16 cellular contexts compared by ENCODE assay signal in the genomic region with DNA sequence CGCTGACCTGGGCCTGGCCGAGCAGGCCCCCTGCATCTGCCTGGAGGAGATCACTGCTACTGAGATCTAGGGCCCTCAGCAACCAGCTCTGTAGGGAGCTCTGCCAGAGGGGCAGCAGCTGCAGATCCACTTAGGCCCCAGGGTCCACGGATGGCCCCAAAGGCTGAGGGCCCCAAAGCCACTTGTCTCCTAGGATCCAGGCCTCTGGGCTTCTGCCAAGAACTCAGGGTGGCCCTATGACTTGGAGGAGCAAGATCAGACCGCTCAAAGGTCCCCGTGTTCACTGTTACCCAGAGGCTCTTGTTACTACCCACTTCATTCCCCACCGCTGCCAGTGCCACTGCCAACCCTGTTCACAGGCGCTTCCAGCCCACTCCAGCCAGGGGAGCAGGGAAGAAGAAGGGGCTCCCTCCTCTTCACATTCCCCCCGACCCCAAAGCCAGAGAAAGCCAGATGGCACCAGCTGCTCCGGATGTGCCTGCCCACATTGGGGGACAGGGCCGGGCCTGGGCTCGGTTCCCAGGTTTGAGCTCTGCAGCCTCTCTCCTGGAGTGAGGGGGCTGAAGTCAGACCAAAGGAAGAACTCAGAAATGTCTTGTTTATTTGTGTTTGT. TPM values are rescaled to one million over a fixed set of nuclear protein-coding genes. Genes with fewer than 3 reads are reported as not detected.
DNase-seq lines count a peak whose midpoint lies in the region; ATAC-seq, FAIRE-seq and TF ChIP-seq lines count a peak whose summit lies in the region.
"Had no signal": no experiment of that assay in that cellular context is flagged by ENCODE, and none has a peak within 500 bp of the region (broad histone marks: within the 10 kb centered on the region; RNA-seq: fewer than 3 reads in every experiment).

No MANE protein-coding gene starts in this region.

- H4K20me1 ChIP-seq in GM23248 (ENCODE audit: insufficient read depth) (no peaks in the 10 kb centered on the region), hepatocyte (ENCODE audit: insufficient read depth, poor library complexity, severe bottlenecking) (peaks cover 3% of the 10 kb centered on the region)

- in situ Hi-C loops in GM23248 (cut with MboI), result no loop called here
- in situ Hi-C loops in KBM-7 (cut with MboI; ENCODE audit: low pct_unique_long_range_greater_than_20kb, low sequenced_read_pairs), result no loop called here

- no peak for TF ChIP-seq CTCF in ascending aorta (IDR thresholded peaks at IDR 0.05)
- TF ChIP-seq CTCF in hepatocyte (IDR thresholded peaks at IDR 0.05; ENCODE audit: poor library complexity), result no peak

- no peak overlapping the region for H3K4me3 ChIP-seq in GM23248
- no peak overlapping the region for H3K4me3 ChIP-seq in ascending aorta
- no peak overlapping the region for H3K4me3 ChIP-seq in hepatocyte
- H3K4me3 ChIP-seq in skeletal muscle satellite cell (ENCODE audit: low read length), result no peak overlapping the region
- H3K4me3 ChIP-seq: lung had no signal

- intact Hi-C loops in ascending aorta (cut with DNase I), result loop anchor here (10.0 kb wide), 1 partner anchor 1638 kb away; the partner anchor contains the start of gene TRIM8

- H3K36me3 ChIP-seq in GM23248 (ENCODE audit: low read depth) (peaks cover 23% of the 10 kb centered on the region), ascending aorta (peaks cover 50 to 52% of the 10 kb centered on the region in 2 donors), hepatocyte (replicated peaks; ENCODE audit: insufficient read depth, low read depth) (no peaks in the 10 kb centered on the region), skeletal muscle satellite cell (ENCODE audit: insufficient read depth, low read length) (peaks cover 54% of the 10 kb centered on the region)

- H3K27me3 ChIP-seq in GM23248 (replicated peaks; ENCODE audit: insufficient read depth), result no peaks in the 10 kb centered on the region
- no peaks in the 10 kb centered on the region for H3K27me3 ChIP-seq in ascending aorta
- H3K27me3 ChIP-seq in hepatocyte, result no peaks in the 10 kb centered on the region
- H3K27me3 ChIP-seq in skeletal muscle satellite cell (ENCODE audit: control insufficient read depth, insufficient read depth, low read length), result no peaks in the 10 kb centered on the region

- ATAC-seq in HG02938 (IDR thresholded peaks at IDR 0.05; ENCODE audit: unreplicated experiment), result no peak
- ATAC-seq: stimulated activated naive CD8-positive, alpha-beta T cell treated with anti-CD3 and anti-CD28 coated beads, Interleukin-15, Interleukin-2, amounts not matched to agents 100 U/mL and 50 U/mL, for 24 hours had no signal

- H3K4me1 ChIP-seq in GM23248 (ENCODE audit: insufficient read depth) (0 out of 2 replicates have a peak, but pooled peaks cover 2% of the 10 kb centered on the region), ascending aorta (peaks cover 5 to 9% of the 10 kb centered on the region in 2 donors), hepatocyte (ENCODE audit: insufficient read depth) (no peaks in the 10 kb centered on the region), skeletal muscle satellite cell (ENCODE audit: control insufficient read depth, insufficient read depth, low read length) (peaks cover 27% of the 10 kb centered on the region)

- H3K9me3 ChIP-seq in GM23248 (ENCODE audit: low read depth), result no peaks in the 10 kb centered on the region
- H3K9me3 ChIP-seq in ascending aorta, result no peaks in the 10 kb centered on the region
- H3K9me3 ChIP-seq in hepatocyte (ENCODE audit: low read depth), result no peaks in the 10 kb centered on the region
- H3K9me3 ChIP-seq in skeletal muscle satellite cell (replicated peaks; ENCODE audit: low read length), result no peaks in the 10 kb centered on the region

- H3K9me2 ChIP-seq in GM23248 (ENCODE audit: insufficient read depth) (no peaks in the 10 kb centered on the region), hepatocyte (replicated peaks; ENCODE audit: insufficient read depth) (no peaks in the 10 kb centered on the region)

- peak overlapping the region; percentile 21; the same call in 1 of the 2 replicates for H3K9ac ChIP-seq in GM23248
- peak overlapping the region; percentile 14 for H3K9ac ChIP-seq in skeletal muscle satellite cell (ENCODE audit: low read depth, low read length)

- TF ChIP-seq POLR2A in H54 (IDR thresholded peaks at IDR 0.05; ENCODE audit: low read depth, low read length), result no peak

- H3F3A ChIP-seq in GM23248 (ENCODE audit: insufficient read depth), result 0 out of 2 replicates have a peak, but pooled peaks cover under 1% of the 10 kb centered on the region

- no peak overlapping the region for H3K27ac ChIP-seq in GM23248
- H3K27ac ChIP-seq in ascending aorta, result peak overlapping the region; percentile 39 to 53
- H3K27ac ChIP-seq in hepatocyte, result peak overlapping the region; percentile 20
- H3K27ac ChIP-seq: C4-2B had no signal

- WGBS in GM23248 (ENCODE audit: low coverage in 1 of 2, low lambda C conversion rate in 2 of 2, missing lambda C conversion rate in 2 of 2), 2 experiments, result 50 to 69% methylated on average over 11 of the region's 11 CpGs
- WGBS in hepatocyte (ENCODE audit: low lambda C conversion rate, missing lambda C conversion rate), result 90% methylated on average over 11 of the region's 11 CpGs

- DNase-seq in GM23248 (no peak), ascending aorta (ENCODE audit: low spot score in 2 of 2) (no peak), hepatocyte (ENCODE audit: low spot score) (no peak), H54 (ENCODE audit: insufficient read length, low spot score) (no peak), KBM-7 (no peak)
- no peak for DNase-seq in activated CD4-positive, alpha-beta T cell treated with anti-CD3 and anti-CD28 coated beads for 48 hours
- DNase-seq: activated T-cell treated with anti-CD3 and anti-CD28 coated beads, Interleukin-2, amount 50 U/mL, for 24 hours; effector CD4-positive, alpha-beta T cell; NCI-H2029 treated with DMSO at 0.1 percent for 48 hours; stimulated activated naive CD8-positive, alpha-beta T cell treated with anti-CD3 and anti-CD28 coated beads, Interleukin-15, Interleukin-2, amounts not matched to agents 100 U/mL and 50 U/mL, for 24 hours; SW 1271 had no signal

- no peak overlapping the region for H3K4me2 ChIP-seq in GM23248 (ENCODE audit: unreplicated experiment)
- no peak overlapping the region for H3K4me2 ChIP-seq in hepatocyte
- peak overlapping the region; percentile 3 for H3K4me2 ChIP-seq in skeletal muscle satellite cell (ENCODE audit: low read length)

- no peak for FAIRE-seq in H54 (lab: Jason Lieb, UNC)

- H3K79me2 ChIP-seq in GM23248 (ENCODE audit: insufficient read depth) (peaks cover 39% of the 10 kb centered on the region), hepatocyte (peaks cover 28% of the 10 kb centered on the region)

- no peak overlapping the region for H2AFZ ChIP-seq in GM23248
- no peak overlapping the region for H2AFZ ChIP-seq in hepatocyte

RNA-seq across cellular contexts. Expression of gene LZTS2, which starts 7.6 kb away (rescaled TPM):
- 95.2 and 113 TPM in 2 replicates for total RNA-seq in GM23248 (2014; rRNA removed; shearing (Covaris generic))
- polyA plus RNA-seq in GM23248 (2016; fragmentation: Nextera tagmentation; extraction: Ambion mirVana) (51.1 and 54.8 TPM in 2 replicates), hepatocyte (88.5 and 90.7 TPM in 2 replicates)
- total RNA-seq in ascending aorta (169 TPM), hepatocyte (62.9 and 73.6 TPM in 2 replicates)
- total RNA-seq in skeletal muscle satellite cell (2012; rRNA removed), result 79.1 and 103 TPM in 2 replicates

RNA-seq across cellular contexts. Expression of gene TWNK, which starts 19.9 kb away (rescaled TPM):
- 3.4 and 4.4 TPM in 2 replicates for total RNA-seq in GM23248 (2014; rRNA removed; shearing (Covaris generic))
- polyA plus RNA-seq in GM23248 (2016; fragmentation: Nextera tagmentation; extraction: Ambion mirVana), result 3.6 and 4.4 TPM in 2 replicates
- total RNA-seq in ascending aorta, result 11.5 TPM
- 3.2 and 5.0 TPM in 2 replicates for total RNA-seq in hepatocyte
- polyA plus RNA-seq in hepatocyte, result 4.0 and 5.1 TPM in 2 replicates
- total RNA-seq in skeletal muscle satellite cell (2012; rRNA removed), result 5.6 and 7.6 TPM in 2 replicates

RNA-seq across cellular contexts. Expression of gene MRPL43, which starts 19.9 kb away (rescaled TPM):
- 83.5 and 94.1 TPM in 2 replicates for total RNA-seq in GM23248 (2014; rRNA removed; shearing (Covaris generic))
- polyA plus RNA-seq in GM23248 (2016; fragmentation: Nextera tagmentation; extraction: Ambion mirVana), result 145 and 148 TPM in 2 replicates
- 54.5 TPM for total RNA-seq in ascending aorta
- total RNA-seq in hepatocyte, result 60.1 and 65.9 TPM in 2 replicates
- 111 and 112 TPM in 2 replicates for polyA plus RNA-seq in hepatocyte
- total RNA-seq in skeletal muscle satellite cell (2012; rRNA removed), result 63.6 and 70.0 TPM in 2 replicates

RNA-seq across cellular contexts. Expression of gene PDZD7, which starts 23.7 kb away (rescaled TPM):
- 0.54 TPM in 1 of 2 replicates, not detected in the other for total RNA-seq in GM23248 (2014; rRNA removed; shearing (Covaris generic))
- polyA plus RNA-seq in GM23248 (2016; fragmentation: Nextera tagmentation; extraction: Ambion mirVana) (1.1 and 1.8 TPM in 2 replicates), hepatocyte (8.4 and 10.5 TPM in 2 replicates)
- total RNA-seq in ascending aorta (0.53 TPM), hepatocyte (2.5 and 6.0 TPM in 2 replicates)
- under 0.01 and 1.5 TPM in 2 replicates for total RNA-seq in skeletal muscle satellite cell (2012; rRNA removed)
- polyA plus RNA-seq: IgD-negative memory B cell had no signal

RNA-seq across cellular contexts. Expression of gene SFXN3, which starts 23.8 kb away (rescaled TPM):
- total RNA-seq in GM23248 (2014; rRNA removed; shearing (Covaris generic)), result 79.8 and 103 TPM in 2 replicates
- polyA plus RNA-seq in GM23248 (2016; fragmentation: Nextera tagmentation; extraction: Ambion mirVana) (58.8 and 61.7 TPM in 2 replicates), hepatocyte (93.6 and 126 TPM in 2 replicates)
- total RNA-seq in ascending aorta (72.4 TPM), hepatocyte (92.4 and 102 TPM in 2 replicates)
- 83.4 and 87.8 TPM in 2 replicates for total RNA-seq in skeletal muscle satellite cell (2012; rRNA removed)
